Comparison of ENCODE assay signal across 24 cellular contexts in the genomic region with DNA sequence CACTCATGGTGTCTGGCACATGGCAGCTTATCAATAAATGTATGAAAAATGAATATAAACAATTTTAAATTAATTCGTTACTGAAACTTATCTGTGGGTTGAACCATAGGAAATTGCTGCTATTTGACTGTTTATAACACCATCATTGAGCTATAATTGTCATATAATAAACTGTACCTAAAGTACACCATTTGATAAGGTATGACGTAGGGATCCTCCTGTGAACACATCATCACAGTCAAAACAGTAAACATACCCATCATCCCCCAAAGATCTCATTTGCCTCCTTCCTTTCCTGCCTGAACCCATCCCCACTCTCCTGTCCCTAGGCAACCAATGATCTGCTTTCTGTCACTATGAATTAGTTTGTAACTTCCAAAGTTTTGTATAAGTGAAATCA.
"Had no signal": no experiment of that assay in that cellular context is flagged by ENCODE, and none has a peak within 500 bp of the region (broad histone marks: within the 10 kb centered on the region; RNA-seq: fewer than 3 reads in every experiment).

No MANE protein-coding gene starts in this region.

- H3K9me3 Mint-ChIP-seq: immature natural killer cell; naive thymus-derived CD8-positive, alpha-beta T cell; stimulated activated effector memory CD8-positive, alpha-beta T cell treated with anti-CD3 and anti-CD28 coated beads, Interleukin-12 subunit alpha, Interleukin-12 subunit beta, amount 100 ng/mL, for 72 hours; stimulated activated naive CD8-positive, alpha-beta T cell treated with anti-CD3 and anti-CD28 coated beads, Interleukin-15, Interleukin-2, amounts not matched to agents 100 ng/mL and 50 ng/mL, for 24 hours had no signal

- ATAC-seq: naive thymus-derived CD8-positive, alpha-beta T cell; right cardiac atrium; sciatic nerve; stimulated activated effector memory CD8-positive, alpha-beta T cell treated with anti-CD3 and anti-CD28 coated beads, Interleukin-12 subunit alpha, Interleukin-12 subunit beta, amount 100 ng/mL, for 72 hours; upper lobe of right lung had no signal

- H3K9me3 ChIP-seq: left ventricle myocardium inferior, ovary, spleen, suprapubic skin, thoracic aorta, tibial artery, upper lobe of right lung had no signal

- H3K27me3 Mint-ChIP-seq: naive thymus-derived CD8-positive, alpha-beta T cell; progenitor cell of endocrine pancreas; stimulated activated naive CD8-positive, alpha-beta T cell treated with anti-CD3 and anti-CD28 coated beads, Interleukin-15, Interleukin-2, amounts not matched to agents 100 ng/mL and 50 ng/mL, for 24 hours had no signal

- H3K4me3 Mint-ChIP-seq: immature natural killer cell; naive thymus-derived CD8-positive, alpha-beta T cell; stimulated activated effector memory CD8-positive, alpha-beta T cell treated with anti-CD3 and anti-CD28 coated beads, Interleukin-12 subunit alpha, Interleukin-12 subunit beta, amount 100 ng/mL, for 72 hours; stimulated activated naive CD8-positive, alpha-beta T cell treated with anti-CD3 and anti-CD28 coated beads, Interleukin-15, Interleukin-2, amounts not matched to agents 100 ng/mL and 50 ng/mL, for 24 hours had no signal

- DNase-seq: head of caudate nucleus; hippocampal formation; immature natural killer cell; kidney; left ventricle myocardium inferior; midbrain; naive thymus-derived CD8-positive, alpha-beta T cell; ovary; retina; right cardiac atrium; spleen; stimulated activated CD4-positive, alpha-beta T cell treated with anti-CD3 and anti-CD28 coated beads, Interleukin-4, amount 100 ng/mL, for 24 hours; stimulated activated naive CD4-positive, alpha-beta T cell; tibial artery; trophoblast cell; upper lobe of right lung had no signal

- H3K27ac Mint-ChIP-seq: progenitor cell of endocrine pancreas; stimulated activated effector memory CD8-positive, alpha-beta T cell treated with anti-CD3 and anti-CD28 coated beads, Interleukin-12 subunit alpha, Interleukin-12 subunit beta, amount 100 ng/mL, for 72 hours; stimulated activated naive CD8-positive, alpha-beta T cell treated with anti-CD3 and anti-CD28 coated beads, Interleukin-15, Interleukin-2, amounts not matched to agents 100 ng/mL and 50 ng/mL, for 24 hours had no signal

- H3K4me3 ChIP-seq: left ventricle myocardium inferior, lung, ovary, skin epidermis, spleen, suprapubic skin, thoracic aorta, tibial artery, upper lobe of right lung had no signal

- H3K27me3 ChIP-seq: ovary, spleen, suprapubic skin, tibial artery, upper lobe of right lung had no signal

- H3K27ac ChIP-seq: ovary, skin epidermis, spleen, suprapubic skin, upper lobe of right lung had no signal

- H3K4me1 ChIP-seq: suprapubic skin had no signal

- H3K36me3 ChIP-seq: left ventricle myocardium inferior, ovary, suprapubic skin, thoracic aorta, tibial artery, upper lobe of right lung had no signal
